In the genomic region with DNA sequence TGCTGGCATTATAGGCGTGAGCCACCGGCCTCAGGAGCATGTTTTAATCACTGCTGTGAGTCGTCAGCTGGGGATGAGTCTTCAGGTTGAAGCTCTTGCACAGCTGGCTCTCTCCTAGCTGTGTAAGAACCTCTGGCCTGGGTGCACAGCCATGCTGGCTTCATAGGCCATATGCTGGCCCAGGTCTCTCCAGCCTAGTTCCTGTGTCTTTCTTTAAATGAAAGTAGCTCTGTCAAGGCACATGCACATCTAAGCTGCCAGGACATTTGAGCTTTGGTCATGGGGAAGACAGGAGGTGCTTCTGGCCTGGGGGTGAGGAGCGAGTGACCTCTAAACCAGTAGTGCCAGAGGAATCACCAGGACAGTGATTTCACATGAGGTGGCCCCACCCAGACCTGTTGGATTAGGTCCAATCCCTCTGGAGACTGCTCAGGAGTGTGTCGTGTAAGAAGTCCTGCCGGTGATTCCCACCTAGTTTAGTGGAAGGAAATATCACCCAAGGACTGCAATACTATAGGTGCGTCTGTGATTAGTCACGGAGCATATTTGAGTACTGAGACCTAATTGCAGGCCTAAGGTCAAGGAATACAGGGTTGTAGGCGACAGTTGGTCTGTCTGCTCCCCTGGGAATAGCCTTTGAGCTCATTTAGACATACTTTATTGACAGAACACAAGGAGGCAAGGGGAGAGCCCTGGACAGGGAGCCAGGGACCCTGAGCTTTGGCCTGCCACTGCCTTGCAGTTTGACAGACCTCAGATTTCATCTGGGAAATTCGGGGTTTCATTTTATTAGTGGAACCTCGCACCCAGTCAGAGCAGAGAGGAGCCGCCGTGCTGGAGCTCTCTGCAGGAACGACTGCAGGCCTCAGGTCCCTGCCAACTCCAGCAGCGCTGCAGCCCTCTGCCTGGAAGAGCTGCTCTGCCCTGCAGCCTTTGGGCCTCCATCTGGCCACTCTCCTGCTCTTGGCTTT, we compare ENCODE assay signal across 17 cellular contexts.
A peak's percentile ranks its signal among the peaks of the same experiment; 100 is the strongest.
DNase-seq lines count a peak whose midpoint lies in the region; ATAC-seq and TF ChIP-seq lines count a peak whose summit lies in the region.
"Had no signal": no experiment of that assay in that cellular context is flagged by ENCODE, and none has a peak within 500 bp of the region (broad histone marks: within the 10 kb centered on the region; RNA-seq: fewer than 3 reads in every experiment).

No MANE protein-coding gene starts in this region.

- peak overlapping the region; percentile 81 for H3K27ac ChIP-seq in colonic mucosa
- H3K27ac ChIP-seq in osteoblast (ENCODE audit: low read depth, low read length), result no peak overlapping the region
- no peak overlapping the region for H3K27ac ChIP-seq in heart right ventricle
- H3K27ac ChIP-seq: heart left ventricle, uterus had no signal

- H3K4me1 ChIP-seq in colonic mucosa, result peaks cover 15% of the 10 kb centered on the region
- H3K4me1 ChIP-seq in osteoblast (ENCODE audit: insufficient read depth, low read length), result peaks cover 4% of the 10 kb centered on the region
- H3K4me1 ChIP-seq in heart right ventricle, result peaks cover 0 to 11% (median 6%) of the 10 kb centered on the region in 9 donors
- H3K4me1 ChIP-seq: uterus had no signal

- no peaks in the 10 kb centered on the region for H3K9me3 Mint-ChIP-seq in activated T-cell treated with anti-CD3 and anti-CD28 coated beads, Interleukin-2, amount 50 U/mL, for 72 hours
- H3K9me3 Mint-ChIP-seq: activated naive CD4-positive, alpha-beta T cell treated with anti-CD3 and anti-CD28 coated beads, Interleukin-2, amount 10 ng/mL, durations not matched to agents 7 days and 5 days; CD4-positive, alpha-beta memory T cell; neural crest cell had no signal

- H3K27me3 ChIP-seq in colonic mucosa (no peaks in the 10 kb centered on the region), osteoblast (ENCODE audit: insufficient read depth, low read length) (no peaks in the 10 kb centered on the region), heart right ventricle (no peaks in the 10 kb centered on the region)
- H3K27me3 ChIP-seq: heart left ventricle, uterus had no signal

- WGBS in heart right ventricle, 2 donors, result 91% methylated on average over 15 of the region's 15 CpGs

- no peaks in the 10 kb centered on the region for H3K79me2 ChIP-seq in osteoblast (ENCODE audit: insufficient read depth, low read length)

- H3K36me3 ChIP-seq in colonic mucosa, result no peaks in the 10 kb centered on the region
- H3K36me3 ChIP-seq in osteoblast (ENCODE audit: insufficient read depth, low read length), result peaks cover 57% of the 10 kb centered on the region
- peaks cover 3 to 87% (median 77%) of the 10 kb centered on the region in 9 donors for H3K36me3 ChIP-seq in heart right ventricle
- H3K36me3 ChIP-seq: uterus had no signal

- peak overlapping the region; percentile 37 to 42 for H3K9ac ChIP-seq in colonic mucosa (ENCODE audit: low read depth in 2 of 2, low read length in 2 of 2)

- no peak overlapping the region for H3K4me3 Mint-ChIP-seq in activated T-cell treated with anti-CD3 and anti-CD28 coated beads, Interleukin-2, amount 50 U/mL, for 72 hours
- H3K4me3 Mint-ChIP-seq: activated naive CD4-positive, alpha-beta T cell treated with anti-CD3 and anti-CD28 coated beads, Interleukin-2, amount 10 ng/mL, durations not matched to agents 7 days and 5 days; CD4-positive, alpha-beta memory T cell; neural crest cell had no signal

- no peaks in the 10 kb centered on the region for H3K36me3 Mint-ChIP-seq in activated T-cell treated with anti-CD3 and anti-CD28 coated beads, Interleukin-2, amount 50 U/mL, for 72 hours (ENCODE audit: insufficient read depth in 2 of 2)

- H3K27me3 Mint-ChIP-seq in activated T-cell treated with anti-CD3 and anti-CD28 coated beads, Interleukin-2, amount 50 U/mL, for 72 hours (ENCODE audit: low read depth), result no peaks in the 10 kb centered on the region
- H3K27me3 Mint-ChIP-seq: activated naive CD4-positive, alpha-beta T cell treated with anti-CD3 and anti-CD28 coated beads, Interleukin-2, amount 10 ng/mL, durations not matched to agents 7 days and 5 days; CD4-positive, alpha-beta memory T cell had no signal

- H3K9me3 ChIP-seq in colonic mucosa (no peaks in the 10 kb centered on the region), osteoblast (ENCODE audit: low read depth, low read length) (no peaks in the 10 kb centered on the region), heart right ventricle (no peaks in the 10 kb centered on the region)
- H3K9me3 ChIP-seq: heart left ventricle, uterus had no signal

- H3K4me3 ChIP-seq in colonic mucosa (no peak overlapping the region), osteoblast (ENCODE audit: insufficient read depth, low read length) (no peak overlapping the region), heart right ventricle (no peak overlapping the region)
- H3K4me3 ChIP-seq: heart left ventricle, uterus had no signal

- TF ChIP-seq CTCF in colonic mucosa (IDR thresholded peaks at IDR 0.05) (no peak), osteoblast (IDR thresholded peaks at IDR 0.05; ENCODE audit: extremely low read depth, low read depth, low read length) (no peak), heart right ventricle (IDR thresholded peaks at IDR 0.05) (no peak)

- no peak for ATAC-seq in activated T-cell treated with anti-CD3 and anti-CD28 coated beads, Interleukin-2, amount 50 U/mL, for 72 hours (replicated peaks in 1 of 2)
- ATAC-seq in GM21423 (IDR thresholded peaks at IDR 0.05; ENCODE audit: unreplicated experiment) (no peak), HG03039 (IDR thresholded peaks at IDR 0.05; ENCODE audit: unreplicated experiment) (no peak), heart right ventricle (no peak)
- ATAC-seq: heart left ventricle had no signal

- H2AFZ ChIP-seq in osteoblast (ENCODE audit: low read length), result no peak overlapping the region

- DNase-seq in ELR (ENCODE audit: low read depth) (peak; percentile 24), NCI-H69 (lab: John Stamatoyannopoulos, UW) (peak; percentile 40), colonic mucosa (peak; percentile 90), osteoblast (ENCODE audit: insufficient read length, low spot score, missing footprints) (peak; percentile 65), heart right ventricle (no peak)
- DNase-seq in activated T-cell treated with anti-CD3 and anti-CD28 coated beads, Interleukin-2, amount 50 U/mL, for 72 hours, result no peak
- DNase-seq: ACHN; activated naive CD4-positive, alpha-beta T cell treated with anti-CD3 and anti-CD28 coated beads, Interleukin-2, amount 10 ng/mL, durations not matched to agents 7 days and 5 days; CD4-positive, alpha-beta memory T cell; cortex of kidney; heart left ventricle; NCI-H187; stimulated activated naive CD4-positive, alpha-beta T cell; uterus had no signal

- no peak overlapping the region for H3K27ac Mint-ChIP-seq in activated T-cell treated with anti-CD3 and anti-CD28 coated beads, Interleukin-2, amount 50 U/mL, for 72 hours
- H3K27ac Mint-ChIP-seq: activated naive CD4-positive, alpha-beta T cell treated with anti-CD3 and anti-CD28 coated beads, Interleukin-2, amount 10 ng/mL, durations not matched to agents 7 days and 5 days; CD4-positive, alpha-beta memory T cell had no signal

- H3K4me2 ChIP-seq in osteoblast (ENCODE audit: insufficient read depth, low read length), result no peak overlapping the region

- H3K4me1 Mint-ChIP-seq in activated T-cell treated with anti-CD3 and anti-CD28 coated beads, Interleukin-2, amount 50 U/mL, for 72 hours (ENCODE audit: low read depth), result peaks cover 5% of the 10 kb centered on the region
- H3K4me1 Mint-ChIP-seq: CD4-positive, alpha-beta memory T cell had no signal

- H4K20me1 ChIP-seq in osteoblast (ENCODE audit: insufficient read depth, low read length), result no peaks in the 10 kb centered on the region

- intact Hi-C loops in colonic mucosa (cut with DNase I), result no loop called here
- intact Hi-C loops in heart right ventricle (cut with DNase I), result no loop called here

Comparison
In these comparisons a context has a peak if more than half of its experiments do, and no peak if none do; other contexts are left out.
1. DNase-seq: peak in ELR (single experiment), NCI-H69 (single experiment), colonic mucosa (single experiment) and osteoblast (single experiment); none in activated T-cell treated with anti-CD3 and anti-CD28 coated beads, Interleukin-2, amount 50 U/mL, for 72 hours (0 of 2) and heart right ventricle (0 of 2).